ENCODE assay signal across 1 cellular context in genomic region chr3:116340680-116341216, GRCh38.
TF ChIP-seq lines count a peak whose summit lies in the region.

No MANE protein-coding gene starts in this region.

TF ChIP-seq in SK-N-SH treated with all-trans-retinoic acid at 6 μM for 48 hours, 23 proteins besides CTCF, POLR2A, EP300 and RAD21 (continued from another document):
- TF ChIP-seq ZNF565 (CRISPR knock-in tag; conservative IDR thresholded peaks at IDR 0.05; ENCODE audit: low read depth) (0 out of 2 replicates have a peak, but pooled peaks have one; percentile 59), TCF4 (CRISPR knock-in tag; IDR thresholded peaks at IDR 0.05; ENCODE audit: borderline replicate concordance) (peak; percentile 95), ARNTL (CRISPR knock-in tag; IDR thresholded peaks at IDR 0.05; ENCODE audit: borderline replicate concordance, low read depth) (no peak), OSR1 (CRISPR knock-in tag; IDR thresholded peaks at IDR 0.05) (no peak)
TF ChIP-seq in SK-N-SH treated with all-trans-retinoic acid at 6 μM for 48 hours: peak in this region for 8.
